ENCODE assay signal across 7 cellular contexts in genomic region chr16:88568710-88569613, GRCh38. TPM values are rescaled to one million over a fixed set of nuclear protein-coding genes. Genes with fewer than 3 reads are reported as not detected.
DNase-seq lines count a peak whose midpoint lies in the region; ATAC-seq lines count a peak whose summit lies in the region.

No MANE protein-coding gene starts in this region.

- intact Hi-C loops in activated CD4-positive, alpha-beta memory T cell treated with anti-CD3 and anti-CD28 coated beads for 36 hours (cut with micrococcal nuclease): no loop called here

- H3K27ac Mint-ChIP-seq in activated CD4-positive, alpha-beta memory T cell treated with anti-CD3 and anti-CD28 coated beads for 36 hours: peak overlapping the region; percentile 83
- H3K27ac Mint-ChIP-seq in stimulated activated naive CD8-positive, alpha-beta T cell treated with anti-CD3 and anti-CD28 coated beads, Interleukin-15, amount 100 ng/mL, for 72 hours: peak overlapping the region; percentile 86 to 92

- no peaks in the 10 kb centered on the region for H3K4me1 ChIP-seq in iPS-15b (ENCODE audit: control insufficient read depth, insufficient read depth, low read length)

- ATAC-seq in HG03060 (IDR thresholded peaks at IDR 0.05; ENCODE audit: low read depth, unreplicated experiment) (peak; percentile 8), HG03159 (IDR thresholded peaks at IDR 0.05; ENCODE audit: unreplicated experiment) (no peak), HG02610 (IDR thresholded peaks at IDR 0.05; ENCODE audit: unreplicated experiment) (no peak)
- ATAC-seq in stimulated activated naive CD8-positive, alpha-beta T cell treated with anti-CD3 and anti-CD28 coated beads, Interleukin-15, amount 100 ng/mL, for 72 hours: no peak

- no peaks in the 10 kb centered on the region for H3K36me3 ChIP-seq in iPS-15b (ENCODE audit: control insufficient read depth, insufficient read depth, low read length)

- H3K27me3 Mint-ChIP-seq in activated CD4-positive, alpha-beta memory T cell treated with anti-CD3 and anti-CD28 coated beads for 36 hours: no peaks in the 10 kb centered on the region
- H3K27me3 Mint-ChIP-seq in stimulated activated naive CD8-positive, alpha-beta T cell treated with anti-CD3 and anti-CD28 coated beads, Interleukin-15, amount 100 ng/mL, for 72 hours: no peaks in the 10 kb centered on the region

- CTCF ChIA-PET in activated CD4-positive, alpha-beta memory T cell treated with anti-CD3 and anti-CD28 coated beads for 36 hours (lab: Charles Lee): no interaction called here

- no peak for DNase-seq in activated CD4-positive, alpha-beta memory T cell treated with anti-CD3 and anti-CD28 coated beads for 36 hours
- no peak for DNase-seq in stimulated activated naive CD8-positive, alpha-beta T cell treated with anti-CD3 and anti-CD28 coated beads, Interleukin-15, amount 100 ng/mL, for 72 hours
- no peak for DNase-seq in NOMO-1 treated with dmso at 0.1 percent for 144 hours (lab: John Stamatoyannopoulos, UW; ENCODE audit: unreplicated experiment)

- peaks cover 9% of the 10 kb centered on the region for H3K36me3 Mint-ChIP-seq in activated CD4-positive, alpha-beta memory T cell treated with anti-CD3 and anti-CD28 coated beads for 36 hours

- H3K4me3 Mint-ChIP-seq in activated CD4-positive, alpha-beta memory T cell treated with anti-CD3 and anti-CD28 coated beads for 36 hours: peak overlapping the region; percentile 83
- H3K4me3 Mint-ChIP-seq in stimulated activated naive CD8-positive, alpha-beta T cell treated with anti-CD3 and anti-CD28 coated beads, Interleukin-15, amount 100 ng/mL, for 72 hours: peak overlapping the region; percentile 93 to 96

- peaks cover 40% of the 10 kb centered on the region for H3K4me1 Mint-ChIP-seq in activated CD4-positive, alpha-beta memory T cell treated with anti-CD3 and anti-CD28 coated beads for 36 hours (ENCODE audit: low read depth)
- H3K4me1 Mint-ChIP-seq in stimulated activated naive CD8-positive, alpha-beta T cell treated with anti-CD3 and anti-CD28 coated beads, Interleukin-15, amount 100 ng/mL, for 72 hours: peaks cover 53% of the 10 kb centered on the region

- no peaks in the 10 kb centered on the region for H3K9me3 ChIP-seq in iPS-15b (ENCODE audit: control insufficient read depth, insufficient read depth, low read length)

- POLR2A ChIA-PET in activated CD4-positive, alpha-beta memory T cell treated with anti-CD3 and anti-CD28 coated beads for 36 hours (lab: Charles Lee): interaction anchor here (1.4 to 2.1 kb wide), 3 partner anchors 51 to 243 kb away, joined by 4 to 8 read pairs (median 6); partner anchors contain the start of gene APRT

- peak overlapping the region; percentile 49 for H3K9ac ChIP-seq in iPS-15b (ENCODE audit: low read depth, low read length)

- no peaks in the 10 kb centered on the region for H3K9me3 Mint-ChIP-seq in activated CD4-positive, alpha-beta memory T cell treated with anti-CD3 and anti-CD28 coated beads for 36 hours
- no peaks in the 10 kb centered on the region for H3K9me3 Mint-ChIP-seq in stimulated activated naive CD8-positive, alpha-beta T cell treated with anti-CD3 and anti-CD28 coated beads, Interleukin-15, amount 100 ng/mL, for 72 hours

- H3K27me3 ChIP-seq in iPS-15b (ENCODE audit: control insufficient read depth, insufficient read depth, low read length): no peaks in the 10 kb centered on the region

- H3K4me3 ChIP-seq in iPS-15b (ENCODE audit: low read depth, low read length): peak overlapping the region; percentile 60

RNA-seq across cellular contexts. Expression of gene ZC3H18, which starts 1.2 kb away (rescaled TPM):
- 10 to 100 TPM; 72.0 to 72.7 TPM for total RNA-seq in activated CD4-positive, alpha-beta memory T cell treated with anti-CD3 and anti-CD28 coated beads for 36 hours
